1 cellular context compared by ENCODE assay signal in the genomic region with DNA sequence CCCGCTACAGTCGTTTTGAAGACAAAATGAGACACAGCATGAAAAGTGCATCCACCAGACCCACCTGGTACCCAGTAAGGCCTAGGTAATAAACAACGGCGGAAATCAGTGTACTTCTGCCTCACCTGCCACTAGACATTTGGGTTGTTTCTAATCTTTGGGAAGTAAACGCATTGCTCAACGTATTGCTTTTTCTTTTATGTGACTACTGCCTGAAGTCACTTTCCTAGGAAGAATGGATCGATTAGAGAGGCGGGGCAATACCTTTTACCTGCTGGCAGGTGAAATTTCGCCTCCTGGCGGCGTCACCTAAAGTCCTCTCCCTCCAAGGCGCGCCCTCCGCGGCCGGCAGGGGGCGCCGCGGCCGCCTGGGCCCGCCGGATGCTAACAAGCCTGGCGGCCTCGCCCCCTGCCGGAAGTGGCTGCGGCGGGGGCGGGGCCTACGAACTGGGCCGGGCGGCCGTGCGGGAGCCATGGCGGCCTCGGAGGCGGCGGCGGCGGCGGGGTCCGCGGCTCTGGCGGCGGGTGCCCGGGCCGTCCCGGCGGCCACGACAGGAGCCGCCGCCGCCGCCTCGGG.
TF ChIP-seq lines count a peak whose summit lies in the region.

A gene with protein sequence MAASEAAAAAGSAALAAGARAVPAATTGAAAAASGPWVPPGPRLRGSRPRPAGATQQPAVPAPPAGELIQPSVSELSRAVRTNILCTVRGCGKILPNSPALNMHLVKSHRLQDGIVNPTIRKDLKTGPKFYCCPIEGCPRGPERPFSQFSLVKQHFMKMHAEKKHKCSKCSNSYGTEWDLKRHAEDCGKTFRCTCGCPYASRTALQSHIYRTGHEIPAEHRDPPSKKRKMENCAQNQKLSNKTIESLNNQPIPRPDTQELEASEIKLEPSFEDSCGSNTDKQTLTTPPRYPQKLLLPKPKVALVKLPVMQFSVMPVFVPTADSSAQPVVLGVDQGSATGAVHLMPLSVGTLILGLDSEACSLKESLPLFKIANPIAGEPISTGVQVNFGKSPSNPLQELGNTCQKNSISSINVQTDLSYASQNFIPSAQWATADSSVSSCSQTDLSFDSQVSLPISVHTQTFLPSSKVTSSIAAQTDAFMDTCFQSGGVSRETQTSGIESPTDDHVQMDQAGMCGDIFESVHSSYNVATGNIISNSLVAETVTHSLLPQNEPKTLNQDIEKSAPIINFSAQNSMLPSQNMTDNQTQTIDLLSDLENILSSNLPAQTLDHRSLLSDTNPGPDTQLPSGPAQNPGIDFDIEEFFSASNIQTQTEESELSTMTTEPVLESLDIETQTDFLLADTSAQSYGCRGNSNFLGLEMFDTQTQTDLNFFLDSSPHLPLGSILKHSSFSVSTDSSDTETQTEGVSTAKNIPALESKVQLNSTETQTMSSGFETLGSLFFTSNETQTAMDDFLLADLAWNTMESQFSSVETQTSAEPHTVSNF (plus strand): TSS at position 445 of the 577 bp plus-strand sequence. CDS start 29 bp downstream, at position 474.

TF ChIP-seq in HepG2, 621 proteins besides CTCF, POLR2A, EP300 and RAD21 (continued from another document and continues in another):
- TF ChIP-seq ZNF724P (CRISPR knock-in tag; IDR thresholded peaks at IDR 0.05; ENCODE audit: borderline replicate concordance), result 0 out of 2 replicates have a peak, but pooled peaks have one; percentile 9
- no peak for TF ChIP-seq FOXP1 (IDR thresholded peaks at IDR 0.05)
- TF ChIP-seq FOXP1 (CRISPR knock-in tag; IDR thresholded peaks at IDR 0.05), result no peak
- no peak for TF ChIP-seq RARG (CRISPR knock-in tag; IDR thresholded peaks at IDR 0.05; ENCODE audit: low read depth)
- no peak for TF ChIP-seq HOXA7 (CRISPR knock-in tag; IDR thresholded peaks at IDR 0.05)
- no peak for TF ChIP-seq CCAR2 (optimal IDR thresholded peaks at IDR 0.05; ENCODE audit: low read depth, low read length)
- peak; percentile 67; the same call in 1 of the 2 replicates for TF ChIP-seq HOXA3 (CRISPR knock-in tag; IDR thresholded peaks at IDR 0.05)
- TF ChIP-seq ZNF34 (CRISPR knock-in tag; IDR thresholded peaks at IDR 0.05; ENCODE audit: borderline replicate concordance), result no peak
- TF ChIP-seq, protein P1, sequence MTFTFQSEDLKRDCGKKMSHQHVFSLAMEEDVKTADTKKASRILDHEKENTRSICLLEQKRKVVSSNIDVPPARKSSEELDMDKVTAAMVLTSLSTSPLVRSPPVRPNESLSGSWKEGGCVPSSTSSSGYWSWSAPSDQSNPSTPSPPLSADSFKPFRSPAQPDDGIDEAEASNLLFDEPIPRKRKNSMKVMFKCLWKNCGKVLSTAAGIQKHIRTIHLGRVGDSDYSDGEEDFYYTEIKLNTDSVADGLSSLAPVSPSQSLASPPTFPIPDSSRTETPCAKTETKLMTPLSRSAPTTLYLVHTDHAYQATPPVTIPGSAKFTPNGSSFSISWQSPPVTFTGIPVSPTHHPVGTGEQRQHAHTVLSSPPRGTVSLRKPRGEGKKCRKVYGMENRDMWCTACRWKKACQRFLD (CRISPR knock-in tag; IDR thresholded peaks at IDR 0.05; ENCODE audit: borderline replicate concordance), result 0 out of 2 replicates have a peak, but pooled peaks have one; percentile 29
- TF ChIP-seq NONO (IDR thresholded peaks at IDR 0.05), result no peak
- peak; percentile 71 for TF ChIP-seq NONO (CRISPR knock-in tag; conservative IDR thresholded peaks at IDR 0.05)
- TF ChIP-seq, protein P2, sequence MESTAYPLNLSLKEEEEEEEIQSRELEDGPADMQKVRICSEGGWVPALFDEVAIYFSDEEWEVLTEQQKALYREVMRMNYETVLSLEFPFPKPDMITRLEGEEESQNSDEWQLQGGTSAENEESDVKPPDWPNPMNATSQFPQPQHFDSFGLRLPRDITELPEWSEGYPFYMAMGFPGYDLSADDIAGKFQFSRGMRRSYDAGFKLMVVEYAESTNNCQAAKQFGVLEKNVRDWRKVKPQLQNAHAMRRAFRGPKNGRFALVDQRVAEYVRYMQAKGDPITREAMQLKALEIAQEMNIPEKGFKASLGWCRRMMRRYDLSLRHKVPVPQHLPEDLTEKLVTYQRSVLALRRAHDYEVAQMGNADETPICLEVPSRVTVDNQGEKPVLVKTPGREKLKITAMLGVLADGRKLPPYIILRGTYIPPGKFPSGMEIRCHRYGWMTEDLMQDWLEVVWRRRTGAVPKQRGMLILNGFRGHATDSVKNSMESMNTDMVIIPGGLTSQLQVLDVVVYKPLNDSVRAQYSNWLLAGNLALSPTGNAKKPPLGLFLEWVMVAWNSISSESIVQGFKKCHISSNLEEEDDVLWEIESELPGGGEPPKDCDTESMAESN (CRISPR knock-in tag; conservative IDR thresholded peaks at IDR 0.05), result peak; percentile 62; the same call in 1 of the 2 replicates
- 0 out of 2 replicates have a peak, but pooled peaks have one; percentile 7 for TF ChIP-seq ZFYVE20 (CRISPR knock-in tag; IDR thresholded peaks at IDR 0.05; ENCODE audit: borderline replicate concordance, low read depth)
- TF ChIP-seq, protein P3, sequence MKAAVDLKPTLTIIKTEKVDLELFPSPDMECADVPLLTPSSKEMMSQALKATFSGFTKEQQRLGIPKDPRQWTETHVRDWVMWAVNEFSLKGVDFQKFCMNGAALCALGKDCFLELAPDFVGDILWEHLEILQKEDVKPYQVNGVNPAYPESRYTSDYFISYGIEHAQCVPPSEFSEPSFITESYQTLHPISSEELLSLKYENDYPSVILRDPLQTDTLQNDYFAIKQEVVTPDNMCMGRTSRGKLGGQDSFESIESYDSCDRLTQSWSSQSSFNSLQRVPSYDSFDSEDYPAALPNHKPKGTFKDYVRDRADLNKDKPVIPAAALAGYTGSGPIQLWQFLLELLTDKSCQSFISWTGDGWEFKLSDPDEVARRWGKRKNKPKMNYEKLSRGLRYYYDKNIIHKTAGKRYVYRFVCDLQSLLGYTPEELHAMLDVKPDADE (CRISPR knock-in tag; IDR thresholded peaks at IDR 0.05), result 0 out of 2 replicates have a peak, but pooled peaks have one; percentile 15
- no peak for TF ChIP-seq SIX1 (CRISPR knock-in tag; IDR thresholded peaks at IDR 0.05; ENCODE audit: borderline replicate concordance)
- TF ChIP-seq ZNF567 (CRISPR knock-in tag; IDR thresholded peaks at IDR 0.05; ENCODE audit: borderline replicate concordance), result 0 out of 2 replicates have a peak, but pooled peaks have one; percentile 71
- TF ChIP-seq BCL6 (CRISPR knock-in tag; IDR thresholded peaks at IDR 0.05), result no peak
- peak; percentile 43; the same call in 1 of the 2 replicates for TF ChIP-seq TBX2 (CRISPR knock-in tag; IDR thresholded peaks at IDR 0.05; ENCODE audit: borderline replicate concordance)
- TF ChIP-seq ZIK1 (CRISPR knock-in tag; IDR thresholded peaks at IDR 0.05; ENCODE audit: borderline replicate concordance, low read depth), result 0 out of 2 replicates have a peak, but pooled peaks have one; percentile 27
- TF ChIP-seq ZNF557 (CRISPR knock-in tag; IDR thresholded peaks at IDR 0.05), result no peak
- 0 out of 2 replicates have a peak, but pooled peaks have one; percentile 33 for TF ChIP-seq KAT8 (CRISPR knock-in tag; IDR thresholded peaks at IDR 0.05)
- TF ChIP-seq IRF2 (CRISPR knock-in tag; IDR thresholded peaks at IDR 0.05), result peak; percentile 62; the same call in 1 of the 2 replicates
- no peak for TF ChIP-seq SRSF4 (IDR thresholded peaks at IDR 0.05; ENCODE audit: low read depth, low read length, poor library complexity, severe bottlenecking)
- TF ChIP-seq TCF7 (IDR thresholded peaks at IDR 0.05; ENCODE audit: low read depth), result no peak
- no peak for TF ChIP-seq TFAP4 (IDR thresholded peaks at IDR 0.05; ENCODE audit: borderline replicate concordance, low read depth)
- TF ChIP-seq CEBPZ (IDR thresholded peaks at IDR 0.05; ENCODE audit: low read length), result peak; percentile 15; the same call in 1 of the 2 replicates
- TF ChIP-seq RORA (CRISPR knock-in tag; IDR thresholded peaks at IDR 0.05), result no peak
- TF ChIP-seq, protein P4, sequence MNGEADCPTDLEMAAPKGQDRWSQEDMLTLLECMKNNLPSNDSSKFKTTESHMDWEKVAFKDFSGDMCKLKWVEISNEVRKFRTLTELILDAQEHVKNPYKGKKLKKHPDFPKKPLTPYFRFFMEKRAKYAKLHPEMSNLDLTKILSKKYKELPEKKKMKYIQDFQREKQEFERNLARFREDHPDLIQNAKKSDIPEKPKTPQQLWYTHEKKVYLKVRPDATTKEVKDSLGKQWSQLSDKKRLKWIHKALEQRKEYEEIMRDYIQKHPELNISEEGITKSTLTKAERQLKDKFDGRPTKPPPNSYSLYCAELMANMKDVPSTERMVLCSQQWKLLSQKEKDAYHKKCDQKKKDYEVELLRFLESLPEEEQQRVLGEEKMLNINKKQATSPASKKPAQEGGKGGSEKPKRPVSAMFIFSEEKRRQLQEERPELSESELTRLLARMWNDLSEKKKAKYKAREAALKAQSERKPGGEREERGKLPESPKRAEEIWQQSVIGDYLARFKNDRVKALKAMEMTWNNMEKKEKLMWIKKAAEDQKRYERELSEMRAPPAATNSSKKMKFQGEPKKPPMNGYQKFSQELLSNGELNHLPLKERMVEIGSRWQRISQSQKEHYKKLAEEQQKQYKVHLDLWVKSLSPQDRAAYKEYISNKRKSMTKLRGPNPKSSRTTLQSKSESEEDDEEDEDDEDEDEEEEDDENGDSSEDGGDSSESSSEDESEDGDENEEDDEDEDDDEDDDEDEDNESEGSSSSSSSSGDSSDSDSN (CRISPR knock-in tag; IDR thresholded peaks at IDR 0.05), result no peak
- TF ChIP-seq ZNF788 (CRISPR knock-in tag; IDR thresholded peaks at IDR 0.05; ENCODE audit: borderline replicate concordance), result peak; percentile 64; the same call in 1 of the 2 replicates
- TF ChIP-seq, protein P5, sequence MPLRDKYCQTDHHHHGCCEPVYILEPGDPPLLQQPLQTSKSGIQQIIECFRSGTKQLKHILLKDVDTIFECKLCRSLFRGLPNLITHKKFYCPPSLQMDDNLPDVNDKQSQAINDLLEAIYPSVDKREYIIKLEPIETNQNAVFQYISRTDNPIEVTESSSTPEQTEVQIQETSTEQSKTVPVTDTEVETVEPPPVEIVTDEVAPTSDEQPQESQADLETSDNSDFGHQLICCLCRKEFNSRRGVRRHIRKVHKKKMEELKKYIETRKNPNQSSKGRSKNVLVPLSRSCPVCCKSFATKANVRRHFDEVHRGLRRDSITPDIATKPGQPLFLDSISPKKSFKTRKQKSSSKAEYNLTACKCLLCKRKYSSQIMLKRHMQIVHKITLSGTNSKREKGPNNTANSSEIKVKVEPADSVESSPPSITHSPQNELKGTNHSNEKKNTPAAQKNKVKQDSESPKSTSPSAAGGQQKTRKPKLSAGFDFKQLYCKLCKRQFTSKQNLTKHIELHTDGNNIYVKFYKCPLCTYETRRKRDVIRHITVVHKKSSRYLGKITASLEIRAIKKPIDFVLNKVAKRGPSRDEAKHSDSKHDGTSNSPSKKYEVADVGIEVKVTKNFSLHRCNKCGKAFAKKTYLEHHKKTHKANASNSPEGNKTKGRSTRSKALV (CRISPR knock-in tag; IDR thresholded peaks at IDR 0.05), result peak; percentile 6; the same call in 1 of the 2 replicates
- no peak for TF ChIP-seq POLR2AphosphoS2 (IDR thresholded peaks at IDR 0.05; ENCODE audit: low read depth, low read length)
- no peak for TF ChIP-seq PHB2 (IDR thresholded peaks at IDR 0.05; ENCODE audit: partially characterized antibody)
- TF ChIP-seq ZNF138 (CRISPR knock-in tag; IDR thresholded peaks at IDR 0.05; ENCODE audit: low read depth), result peak; percentile 71; the same call in 1 of the 2 replicates
- TF ChIP-seq PHF20 (CRISPR knock-in tag; IDR thresholded peaks at IDR 0.05), result 0 out of 2 replicates have a peak, but pooled peaks have one; percentile 34
- no peak for TF ChIP-seq ZNF570 (CRISPR knock-in tag; IDR thresholded peaks at IDR 0.05; ENCODE audit: borderline replicate concordance)
- TF ChIP-seq NR2F6 (IDR thresholded peaks at IDR 0.05), result no peak
- TF ChIP-seq NR2F6 (CRISPR knock-in tag; IDR thresholded peaks at IDR 0.05), result no peak; the same call in 1 of the 2 replicates
- no peak for TF ChIP-seq MEIS1 (CRISPR knock-in tag; IDR thresholded peaks at IDR 0.05; ENCODE audit: borderline replicate concordance)
- TF ChIP-seq, protein P6, sequence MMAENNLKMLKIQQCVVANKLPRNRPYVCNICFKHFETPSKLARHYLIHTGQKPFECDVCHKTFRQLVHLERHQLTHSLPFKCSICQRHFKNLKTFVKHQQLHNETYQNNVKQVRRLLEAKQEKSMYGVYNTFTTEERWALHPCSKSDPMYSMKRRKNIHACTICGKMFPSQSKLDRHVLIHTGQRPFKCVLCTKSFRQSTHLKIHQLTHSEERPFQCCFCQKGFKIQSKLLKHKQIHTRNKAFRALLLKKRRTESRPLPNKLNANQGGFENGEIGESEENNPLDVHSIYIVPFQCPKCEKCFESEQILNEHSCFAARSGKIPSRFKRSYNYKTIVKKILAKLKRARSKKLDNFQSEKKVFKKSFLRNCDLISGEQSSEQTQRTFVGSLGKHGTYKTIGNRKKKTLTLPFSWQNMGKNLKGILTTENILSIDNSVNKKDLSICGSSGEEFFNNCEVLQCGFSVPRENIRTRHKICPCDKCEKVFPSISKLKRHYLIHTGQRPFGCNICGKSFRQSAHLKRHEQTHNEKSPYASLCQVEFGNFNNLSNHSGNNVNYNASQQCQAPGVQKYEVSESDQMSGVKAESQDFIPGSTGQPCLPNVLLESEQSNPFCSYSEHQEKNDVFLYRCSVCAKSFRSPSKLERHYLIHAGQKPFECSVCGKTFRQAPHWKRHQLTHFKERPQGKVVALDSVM (CRISPR knock-in tag; IDR thresholded peaks at IDR 0.05), result peak; percentile 45; the same call in 1 of the 2 replicates
- peak; percentile 75 for TF ChIP-seq ERF (CRISPR knock-in tag; IDR thresholded peaks at IDR 0.05)
- no peak for TF ChIP-seq SP1 (IDR thresholded peaks at IDR 0.05)
- peak; percentile 53 for TF ChIP-seq SP1 (CRISPR knock-in tag; IDR thresholded peaks at IDR 0.05)
- 0 out of 2 replicates have a peak, but pooled peaks have one; percentile 42 for TF ChIP-seq MED1 (CRISPR knock-in tag; IDR thresholded peaks at IDR 0.05)
